In genomic region chr12:31324845-31325523, GRCh38 we compare ENCODE assay signal across 8 cellular contexts. TPM values are rescaled to one million over a fixed set of nuclear protein-coding genes. Genes with fewer than 3 reads are reported as not detected.
DNase-seq lines count a peak whose midpoint lies in the region; ATAC-seq, FAIRE-seq and TF ChIP-seq lines count a peak whose summit lies in the region.

No MANE protein-coding gene starts in this region.

- no peak for TF ChIP-seq CTCF in osteocyte (IDR thresholded peaks at IDR 0.05)
- TF ChIP-seq CTCF in tibial nerve (IDR thresholded peaks at IDR 0.05), result no peak

- ATAC-seq in HG03378 (IDR thresholded peaks at IDR 0.05; ENCODE audit: unreplicated experiment), result peak; percentile 8

- H3K27me3 ChIP-seq in tibial nerve, result no peaks in the 10 kb centered on the region

- no peaks in the 10 kb centered on the region for H3K9me3 ChIP-seq in tibial nerve

- H3K4me1 ChIP-seq in tibial nerve, result peaks cover 0 to 8% (median 0%) of the 10 kb centered on the region in 4 donors

- H3K27ac Mint-ChIP-seq in osteocyte (ENCODE audit: unreplicated experiment), result peak overlapping the region; percentile 90

- peaks cover 37% of the 10 kb centered on the region for H3K4me1 Mint-ChIP-seq in osteocyte (ENCODE audit: unreplicated experiment)

- H3K36me3 ChIP-seq in tibial nerve, result no peaks in the 10 kb centered on the region

- peak overlapping the region; percentile 96 for H3K4me3 Mint-ChIP-seq in osteocyte (ENCODE audit: unreplicated experiment)

- TF ChIP-seq EP300 in tibial nerve (IDR thresholded peaks at IDR 0.05), result peak in 1 of 2 donors; percentile 64

- no peak for FAIRE-seq in GM12892 (lab: Jason Lieb, UNC)

- H3K27me3 Mint-ChIP-seq in osteocyte (ENCODE audit: unreplicated experiment), result peaks cover 3% of the 10 kb centered on the region

- WGBS in tibial nerve, 2 donors, result 0 to 1% methylated on average over 31 to 43 of the region's 69 CpGs

- DNase-seq in GM12892 (ENCODE audit: insufficient read length), result peak; percentile 23
- DNase-seq in RPMI8226, result peak; percentile 70
- DNase-seq in activated naive CD4-positive, alpha-beta T cell (lab: John Stamatoyannopoulos, UW), result peak; percentile 26 to 44 (median 38)
- DNase-seq in globus pallidus (ENCODE audit: low spot score), result peak; percentile 34
- DNase-seq in osteocyte (ENCODE audit: extremely low spot score, unreplicated experiment), result peak; percentile 87
- peak in 1 of 2 donors; percentile 36 for DNase-seq in tibial nerve (ENCODE audit: low spot score in 2 of 2)
- no peak for DNase-seq in mesenteric fat pad (ENCODE audit: low spot score)

- peak overlapping the region; percentile 62 to 96 (median 81) for H3K4me3 ChIP-seq in tibial nerve

- TF ChIP-seq POLR2A in GM12892 (IDR thresholded peaks at IDR 0.05; ENCODE audit: low read depth, low read length) (peak; percentile 39; the same call in 1 of the 2 replicates), tibial nerve (IDR thresholded peaks at IDR 0.05) (no peak)

- no peaks in the 10 kb centered on the region for H3K36me3 Mint-ChIP-seq in osteocyte (ENCODE audit: unreplicated experiment)

- peak overlapping the region; percentile 83 to 92 (median 88) for H3K27ac ChIP-seq in tibial nerve

- no peaks in the 10 kb centered on the region for H3K9me3 Mint-ChIP-seq in osteocyte (ENCODE audit: unreplicated experiment)

RNA-seq across cellular contexts. Expression of gene SINHCAF, which starts 1.0 kb away (rescaled TPM):
- 90.6 TPM for polyA plus RNA-seq in GM12892 (2012; ENCODE audit: missing spikeins)
- total RNA-seq in osteocyte (35.5 and 41.1 TPM in 2 replicates), tibial nerve (10 to 100 TPM in 2 of 4 donors, 1 to 10 TPM in 2; 7.5 to 18.6 (median 10.5) TPM), mesenteric fat pad (21.9 TPM)
